Comparison of ENCODE assay signal across 2 cellular contexts in the genomic region with DNA sequence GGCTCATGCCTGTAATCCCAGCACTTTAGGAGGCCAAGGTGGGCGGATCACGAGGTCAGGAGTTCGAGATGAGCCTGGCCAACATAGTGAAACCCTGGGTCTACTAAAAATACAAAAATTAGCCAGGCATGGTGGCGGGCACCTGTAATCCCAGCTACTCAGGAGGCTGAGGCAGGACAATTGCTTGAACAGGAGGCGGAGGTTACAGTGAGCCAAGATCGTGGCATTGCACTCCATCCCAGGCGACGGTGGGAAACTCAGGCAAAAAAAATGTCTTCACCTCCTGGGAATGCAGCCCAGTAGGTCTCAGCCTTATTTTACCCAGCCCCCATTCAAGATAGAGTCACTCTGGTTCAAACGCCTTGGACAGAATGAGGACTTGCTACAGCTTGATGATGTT.
TF ChIP-seq lines count a peak whose summit lies in the region.
"Not testable (repeated sequence)": the region's sequence is repeated elsewhere in the genome, so short reads cannot be mapped to it uniquely, and the experiment has no call there.

No MANE protein-coding gene starts in this region.

TF ChIP-seq in HEK293, 187 proteins besides CTCF, POLR2A, EP300 and RAD21:
- TF ChIP-seq ZNF335 (tag by site-specific recombination; conservative IDR thresholded peaks at IDR 0.05), result 0 out of 2 replicates have a peak, but pooled peaks have one; percentile 30

TF ChIP-seq in K562, 482 proteins besides CTCF, POLR2A, EP300 and RAD21:
- TF ChIP-seq TOE1 (IDR thresholded peaks at IDR 0.05; ENCODE audit: borderline replicate concordance) (peak; percentile 29; the same call in 1 of the 2 replicates), POLR2AphosphoS5 (IDR thresholded peaks at IDR 0.05; ENCODE audit: control insufficient read depth, insufficient read depth, low read depth, low read length) (peak; percentile 44; the same call in 1 of the 2 replicates), THRAP3 (IDR thresholded peaks at IDR 0.05; ENCODE audit: borderline replicate concordance) (peak; percentile 64; the same call in 1 of the 2 replicates), NCOR1 (IDR thresholded peaks at IDR 0.05) (peak; percentile 37), ERF (CRISPR knock-in tag; IDR thresholded peaks at IDR 0.05) (0 out of 2 replicates have a peak, but pooled peaks have one; percentile 48), FOXA3 (CRISPR knock-in tag; conservative IDR thresholded peaks at IDR 0.05 in 1 of 2, IDR thresholded peaks at IDR 0.05 in 1 of 2) (0 out of 4 replicates have a peak, but pooled peaks of 1 of the 2 experiments have one; percentile 32), ZNF316 (IDR thresholded peaks at IDR 0.05) (peak; percentile 41), NR2C1 (IDR thresholded peaks at IDR 0.05) (peak; percentile 14; the same call in 1 of the 2 replicates), SUPT5H (IDR thresholded peaks at IDR 0.05) (peak; percentile 57), RBFOX2 (IDR thresholded peaks at IDR 0.05; ENCODE audit: low read depth, low read length) (0 out of 2 replicates have a peak, but pooled peaks have one; percentile 17)
- TF ChIP-seq TOE1 (CRISPR knock-in tag; IDR thresholded peaks at IDR 0.05; ENCODE audit: borderline replicate concordance, low read depth); NR2C1 (tag; IDR thresholded peaks at IDR 0.05): not testable (repeated sequence)
- TF ChIP-seq, protein P1, sequence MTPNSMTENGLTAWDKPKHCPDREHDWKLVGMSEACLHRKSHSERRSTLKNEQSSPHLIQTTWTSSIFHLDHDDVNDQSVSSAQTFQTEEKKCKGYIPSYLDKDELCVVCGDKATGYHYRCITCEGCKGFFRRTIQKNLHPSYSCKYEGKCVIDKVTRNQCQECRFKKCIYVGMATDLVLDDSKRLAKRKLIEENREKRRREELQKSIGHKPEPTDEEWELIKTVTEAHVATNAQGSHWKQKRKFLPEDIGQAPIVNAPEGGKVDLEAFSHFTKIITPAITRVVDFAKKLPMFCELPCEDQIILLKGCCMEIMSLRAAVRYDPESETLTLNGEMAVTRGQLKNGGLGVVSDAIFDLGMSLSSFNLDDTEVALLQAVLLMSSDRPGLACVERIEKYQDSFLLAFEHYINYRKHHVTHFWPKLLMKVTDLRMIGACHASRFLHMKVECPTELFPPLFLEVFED (CRISPR knock-in tag; conservative IDR thresholded peaks at IDR 0.05), result 0 out of 2 replicates have a peak, but pooled peaks have one; percentile 28
- TF ChIP-seq, protein P2, sequence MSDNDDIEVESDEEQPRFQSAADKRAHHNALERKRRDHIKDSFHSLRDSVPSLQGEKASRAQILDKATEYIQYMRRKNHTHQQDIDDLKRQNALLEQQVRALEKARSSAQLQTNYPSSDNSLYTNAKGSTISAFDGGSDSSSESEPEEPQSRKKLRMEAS (CRISPR knock-in tag; IDR thresholded peaks at IDR 0.05), result 0 out of 2 replicates have a peak, but pooled peaks have one; percentile 32
- TF ChIP-seq, protein P3, sequence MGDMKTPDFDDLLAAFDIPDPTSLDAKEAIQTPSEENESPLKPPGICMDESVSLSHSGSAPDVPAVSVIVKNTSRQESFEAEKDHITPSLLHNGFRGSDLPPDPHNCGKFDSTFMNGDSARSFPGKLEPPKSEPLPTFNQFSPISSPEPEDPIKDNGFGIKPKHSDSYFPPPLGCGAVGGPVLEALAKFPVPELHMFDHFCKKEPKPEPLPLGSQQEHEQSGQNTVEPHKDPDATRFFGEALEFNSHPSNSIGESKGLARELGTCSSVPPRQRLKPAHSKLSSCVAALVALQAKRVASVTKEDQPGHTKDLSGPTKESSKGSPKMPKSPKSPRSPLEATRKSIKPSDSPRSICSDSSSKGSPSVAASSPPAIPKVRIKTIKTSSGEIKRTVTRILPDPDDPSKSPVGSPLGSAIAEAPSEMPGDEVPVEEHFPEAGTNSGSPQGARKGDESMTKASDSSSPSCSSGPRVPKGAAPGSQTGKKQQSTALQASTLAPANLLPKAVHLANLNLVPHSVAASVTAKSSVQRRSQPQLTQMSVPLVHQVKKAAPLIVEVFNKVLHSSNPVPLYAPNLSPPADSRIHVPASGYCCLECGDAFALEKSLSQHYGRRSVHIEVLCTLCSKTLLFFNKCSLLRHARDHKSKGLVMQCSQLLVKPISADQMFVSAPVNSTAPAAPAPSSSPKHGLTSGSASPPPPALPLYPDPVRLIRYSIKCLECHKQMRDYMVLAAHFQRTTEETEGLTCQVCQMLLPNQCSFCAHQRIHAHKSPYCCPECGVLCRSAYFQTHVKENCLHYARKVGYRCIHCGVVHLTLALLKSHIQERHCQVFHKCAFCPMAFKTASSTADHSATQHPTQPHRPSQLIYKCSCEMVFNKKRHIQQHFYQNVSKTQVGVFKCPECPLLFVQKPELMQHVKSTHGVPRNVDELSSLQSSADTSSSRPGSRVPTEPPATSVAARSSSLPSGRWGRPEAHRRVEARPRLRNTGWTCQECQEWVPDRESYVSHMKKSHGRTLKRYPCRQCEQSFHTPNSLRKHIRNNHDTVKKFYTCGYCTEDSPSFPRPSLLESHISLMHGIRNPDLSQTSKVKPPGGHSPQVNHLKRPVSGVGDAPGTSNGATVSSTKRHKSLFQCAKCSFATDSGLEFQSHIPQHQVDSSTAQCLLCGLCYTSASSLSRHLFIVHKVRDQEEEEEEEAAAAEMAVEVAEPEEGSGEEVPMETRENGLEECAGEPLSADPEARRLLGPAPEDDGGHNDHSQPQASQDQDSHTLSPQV (IDR thresholded peaks at IDR 0.05), result peak; percentile 36
- TF ChIP-seq, protein P4, sequence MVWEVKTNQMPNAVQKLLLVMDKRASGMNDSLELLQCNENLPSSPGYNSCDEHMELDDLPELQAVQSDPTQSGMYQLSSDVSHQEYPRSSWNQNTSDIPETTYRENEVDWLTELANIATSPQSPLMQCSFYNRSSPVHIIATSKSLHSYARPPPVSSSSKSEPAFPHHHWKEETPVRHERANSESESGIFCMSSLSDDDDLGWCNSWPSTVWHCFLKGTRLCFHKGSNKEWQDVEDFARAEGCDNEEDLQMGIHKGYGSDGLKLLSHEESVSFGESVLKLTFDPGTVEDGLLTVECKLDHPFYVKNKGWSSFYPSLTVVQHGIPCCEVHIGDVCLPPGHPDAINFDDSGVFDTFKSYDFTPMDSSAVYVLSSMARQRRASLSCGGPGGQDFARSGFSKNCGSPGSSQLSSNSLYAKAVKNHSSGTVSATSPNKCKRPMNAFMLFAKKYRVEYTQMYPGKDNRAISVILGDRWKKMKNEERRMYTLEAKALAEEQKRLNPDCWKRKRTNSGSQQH (CRISPR knock-in tag; IDR thresholded peaks at IDR 0.05), result 0 out of 2 replicates have a peak, but pooled peaks have one; percentile 41
- TF ChIP-seq, protein P5, sequence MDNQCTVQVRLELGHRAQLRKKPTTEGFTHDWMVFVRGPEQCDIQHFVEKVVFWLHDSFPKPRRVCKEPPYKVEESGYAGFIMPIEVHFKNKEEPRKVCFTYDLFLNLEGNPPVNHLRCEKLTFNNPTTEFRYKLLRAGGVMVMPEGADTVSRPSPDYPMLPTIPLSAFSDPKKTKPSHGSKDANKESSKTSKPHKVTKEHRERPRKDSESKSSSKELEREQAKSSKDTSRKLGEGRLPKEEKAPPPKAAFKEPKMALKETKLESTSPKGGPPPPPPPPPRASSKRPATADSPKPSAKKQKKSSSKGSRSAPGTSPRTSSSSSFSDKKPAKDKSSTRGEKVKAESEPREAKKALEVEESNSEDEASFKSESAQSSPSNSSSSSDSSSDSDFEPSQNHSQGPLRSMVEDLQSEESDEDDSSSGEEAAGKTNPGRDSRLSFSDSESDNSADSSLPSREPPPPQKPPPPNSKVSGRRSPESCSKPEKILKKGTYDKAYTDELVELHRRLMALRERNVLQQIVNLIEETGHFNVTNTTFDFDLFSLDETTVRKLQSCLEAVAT (IDR thresholded peaks at IDR 0.05), result 0 out of 4 replicates have a peak, but pooled peaks of 1 of the 2 experiments have one; percentile 56
